22 cellular contexts compared by ENCODE assay signal in genomic region chr1:112806090-112806642, GRCh38.
"Had no signal": no experiment of that assay in that cellular context is flagged by ENCODE, and none has a peak within 500 bp of the region (broad histone marks: within the 10 kb centered on the region; RNA-seq: fewer than 3 reads in every experiment).

No MANE protein-coding gene starts in this region.

- H3K9me3 Mint-ChIP-seq: activated naive CD8-positive, alpha-beta T cell treated with anti-CD3 and anti-CD28 coated beads for 36 hours; central memory CD8-positive, alpha-beta T cell; effector memory CD8-positive, alpha-beta T cell; immature natural killer cell; naive thymus-derived CD8-positive, alpha-beta T cell had no signal

- H3K4me2 ChIP-seq: hepatocyte had no signal

- H3K4me3 ChIP-seq: breast epithelium, colonic mucosa, dorsolateral prefrontal cortex, hepatocyte, lung, testis, upper lobe of left lung had no signal

- H3K27ac ChIP-seq: breast epithelium, colonic mucosa, dorsolateral prefrontal cortex, hepatocyte, testis, upper lobe of left lung had no signal

- ATAC-seq: effector memory CD8-positive, alpha-beta T cell; esophagus mucosa; left lobe of liver; naive thymus-derived CD8-positive, alpha-beta T cell; sciatic nerve had no signal

- H3K4me1 ChIP-seq: breast epithelium, testis had no signal

- H3K4me3 Mint-ChIP-seq: activated naive CD8-positive, alpha-beta T cell treated with anti-CD3 and anti-CD28 coated beads for 36 hours; central memory CD8-positive, alpha-beta T cell; effector memory CD8-positive, alpha-beta T cell; immature natural killer cell; naive thymus-derived CD8-positive, alpha-beta T cell had no signal

- H3K4me1 Mint-ChIP-seq: activated naive CD8-positive, alpha-beta T cell treated with anti-CD3 and anti-CD28 coated beads for 36 hours; central memory CD8-positive, alpha-beta T cell; immature natural killer cell; naive thymus-derived CD8-positive, alpha-beta T cell had no signal

- H3K27ac Mint-ChIP-seq: activated naive CD8-positive, alpha-beta T cell treated with anti-CD3 and anti-CD28 coated beads for 36 hours; effector memory CD8-positive, alpha-beta T cell; immature natural killer cell; naive thymus-derived CD8-positive, alpha-beta T cell had no signal

- H2AFZ ChIP-seq: hepatocyte had no signal

- H3K9me3 ChIP-seq: breast epithelium, colonic mucosa, testis, upper lobe of left lung had no signal

- H3K27me3 ChIP-seq: breast epithelium, colonic mucosa, dorsolateral prefrontal cortex, hepatocyte, testis, upper lobe of left lung had no signal

- H3K36me3 Mint-ChIP-seq: activated naive CD8-positive, alpha-beta T cell treated with anti-CD3 and anti-CD28 coated beads for 36 hours; immature natural killer cell; naive thymus-derived CD8-positive, alpha-beta T cell had no signal

- H3K79me2 ChIP-seq: hepatocyte had no signal

- DNase-seq: activated CD4-positive, alpha-beta T cell treated with anti-CD3 and anti-CD28 coated beads, Interleukin-2, amount 50 U/mL, for 4 hours; activated naive CD4-positive, alpha-beta T cell treated with Interleukin-2 at 50 U/mL for 16 hours; activated naive CD8-positive, alpha-beta T cell treated with anti-CD3 and anti-CD28 coated beads for 36 hours; activated T-cell treated with anti-CD3 and anti-CD28 coated beads, Interleukin-2, amount 50 U/mL, for 48 hours; colonic mucosa; dorsolateral prefrontal cortex; effector memory CD8-positive, alpha-beta T cell; foreskin melanocyte; immature natural killer cell; naive thymus-derived CD8-positive, alpha-beta T cell; stimulated activated CD4-positive, alpha-beta T cell treated with anti-CD3 and anti-CD28 coated beads, Interleukin-2, amount 100 ng/mL, for 48 hours; stimulated activated naive CD4-positive, alpha-beta T cell; T-helper 9 cell; testis; upper lobe of left lung had no signal

- H3K36me3 ChIP-seq: breast epithelium, colonic mucosa, upper lobe of left lung had no signal
